In the genomic region with DNA sequence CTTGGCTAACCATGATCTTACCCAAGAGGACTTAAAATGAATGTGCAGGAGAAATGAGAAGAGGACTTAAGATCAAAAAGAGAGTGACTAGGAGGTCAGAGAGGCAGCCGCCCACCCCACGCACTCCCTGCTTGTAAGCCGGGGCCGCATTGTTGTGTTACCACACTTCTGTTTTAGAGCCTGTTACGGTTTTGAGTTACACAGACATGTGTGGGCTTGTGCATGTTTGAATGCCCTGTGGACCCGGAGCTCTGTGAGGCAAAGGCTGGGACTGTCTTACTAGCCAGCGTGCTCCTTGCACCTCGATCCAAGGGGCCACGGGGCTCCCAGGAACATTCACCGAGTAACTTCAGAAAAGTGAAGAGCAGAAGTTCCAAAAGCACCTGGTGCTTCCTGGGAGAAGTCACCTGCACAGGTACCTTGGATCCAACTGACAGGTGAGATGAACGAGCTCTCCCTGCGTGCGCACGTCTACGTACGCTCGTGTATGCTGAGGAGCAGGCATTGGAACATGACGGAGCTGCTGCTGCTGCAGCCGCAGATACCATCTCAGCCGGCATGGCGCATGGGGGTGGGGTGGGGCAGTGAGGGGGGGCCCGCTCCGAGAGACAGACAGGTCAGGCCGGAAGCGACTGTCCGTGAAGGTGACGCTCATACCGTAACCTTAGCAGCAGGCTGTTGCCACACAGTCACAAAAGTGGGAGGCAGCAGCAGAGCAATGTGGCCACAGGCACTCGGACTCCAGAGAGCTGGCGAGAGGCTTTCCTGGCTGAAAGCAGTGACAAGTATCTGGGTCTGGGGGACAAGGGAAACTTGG, we compare ENCODE assay signal across 19 cellular contexts. TPM values are rescaled to one million over a fixed set of nuclear protein-coding genes. Genes with fewer than 3 reads are reported as not detected.
DNase-seq lines count a peak whose midpoint lies in the region; TF ChIP-seq lines count a peak whose summit lies in the region.
"Had no signal": no experiment of that assay in that cellular context is flagged by ENCODE, and none has a peak within 500 bp of the region (broad histone marks: within the 10 kb centered on the region; RNA-seq: fewer than 3 reads in every experiment).

No MANE protein-coding gene starts in this region.

- no peak for TF ChIP-seq POLR2A in esophagus squamous epithelium (IDR thresholded peaks at IDR 0.05)

- H3K36me3 Mint-ChIP-seq in endothelial cell (ENCODE audit: low read depth, unreplicated experiment) = peaks cover 40% of the 10 kb centered on the region

- H3K4me1 ChIP-seq in trophoblast cell (ENCODE audit: control insufficient read depth in 1 of 2, insufficient read depth in 2 of 2, low read length in 2 of 2) (peaks cover 2 to 7% of the 10 kb centered on the region in 2 experiments), esophagus squamous epithelium (peaks cover 0 to 13% (median 0%) of the 10 kb centered on the region in 3 donors)

- H3K27me3 Mint-ChIP-seq in endothelial cell (ENCODE audit: unreplicated experiment) = peaks cover 4% of the 10 kb centered on the region

- no peaks in the 10 kb centered on the region for H3K79me2 ChIP-seq in trophoblast cell (ENCODE audit: control insufficient read depth, insufficient read depth, low read length, poor library complexity)

- no peak for TF ChIP-seq CTCF in RWPE1 (conservative IDR thresholded peaks at IDR 0.05; ENCODE audit: low read depth)
- no peak for TF ChIP-seq CTCF in endothelial cell (IDR thresholded peaks at IDR 0.05; ENCODE audit: unreplicated experiment)
- no peak for TF ChIP-seq CTCF in esophagus squamous epithelium (IDR thresholded peaks at IDR 0.05)

- no peak overlapping the region for H2BK120ac ChIP-seq in trophoblast cell (ENCODE audit: insufficient read depth, low read length, poor library complexity)

- no peak overlapping the region for H4K91ac ChIP-seq in trophoblast cell (ENCODE audit: low read depth, low read length)

- H3K4me3 Mint-ChIP-seq in endothelial cell (ENCODE audit: unreplicated experiment) = peak overlapping the region; percentile 15

- peaks cover 9% of the 10 kb centered on the region for H3K79me1 ChIP-seq in trophoblast cell (ENCODE audit: low read length)

- WGBS in trophoblast cell (ENCODE audit: extremely low coverage, insufficient coverage, insufficient read length) = no CpG with 5 or more reads among the region's 30 CpGs
- WGBS in esophagus squamous epithelium, 2 donors = 78 to 82% methylated on average over 19 to 20 of the region's 30 CpGs

- POLR2A ChIA-PET in RWPE1 (lab: Yijun Ruan, JAX; ENCODE audit: low non-redundant PET) = no interaction called here

- H3K9ac ChIP-seq in trophoblast cell (ENCODE audit: low read length) = no peak overlapping the region

- intact Hi-C loops in esophagus squamous epithelium (cut with DNase I) = no loop called here

- peak overlapping the region; percentile 84 for H3K27ac ChIP-seq in RWPE1
- H3K27ac ChIP-seq in trophoblast cell (ENCODE audit: low read depth, low read length) = peak overlapping the region; percentile 30
- H3K27ac ChIP-seq in esophagus squamous epithelium = no peak overlapping the region
- H3K27ac ChIP-seq: A549, C4-2B, PC-9 had no signal

- H2AK5ac ChIP-seq in trophoblast cell (ENCODE audit: low read length) = no peak overlapping the region

- H2BK5ac ChIP-seq in trophoblast cell (ENCODE audit: low read depth, low read length, poor library complexity) = no peak overlapping the region

- no peaks in the 10 kb centered on the region for H3K27me3 ChIP-seq in trophoblast cell (ENCODE audit: insufficient read depth, low read length)
- no peaks in the 10 kb centered on the region for H3K27me3 ChIP-seq in esophagus squamous epithelium

- H3K18ac ChIP-seq in trophoblast cell (ENCODE audit: low read length) = peak overlapping the region; percentile 57

- CTCF ChIA-PET in RWPE1 (lab: Yijun Ruan, JAX) = no interaction called here

- H3K36me3 ChIP-seq in trophoblast cell (ENCODE audit: control insufficient read depth in 1 of 2, insufficient read depth in 2 of 2, low read length in 2 of 2) (peaks cover 45 to 47% of the 10 kb centered on the region in 2 experiments), esophagus squamous epithelium (peaks cover 39 to 73% (median 41%) of the 10 kb centered on the region in 3 donors)

- H3K27ac Mint-ChIP-seq in endothelial cell (ENCODE audit: unreplicated experiment) = no peak overlapping the region

- no peak overlapping the region for H2BK12ac ChIP-seq in trophoblast cell (ENCODE audit: low read length)

- peak overlapping the region; percentile 55 for H4K12ac ChIP-seq in trophoblast cell (ENCODE audit: low read depth, low read length)

- no peak overlapping the region for H3K4me2 ChIP-seq in trophoblast cell (ENCODE audit: low read length)
- H3K4me2 ChIP-seq: A549, PC-9 had no signal

- H3K9me3 ChIP-seq in trophoblast cell (ENCODE audit: insufficient read depth, low read depth, low read length) (peaks cover 1% of the 10 kb centered on the region), esophagus squamous epithelium (no peaks in the 10 kb centered on the region)
- H3K9me3 ChIP-seq: A549 had no signal

- peaks cover 2% of the 10 kb centered on the region for H3K4me1 Mint-ChIP-seq in endothelial cell (ENCODE audit: unreplicated experiment)

- no peak overlapping the region for H3K4ac ChIP-seq in trophoblast cell (ENCODE audit: low read depth, low read length)

- H3K14ac ChIP-seq in trophoblast cell (ENCODE audit: low read length) = no peak overlapping the region

- no peak overlapping the region for H3K23ac ChIP-seq in trophoblast cell (ENCODE audit: low read length)

- no peak overlapping the region for H4K8ac ChIP-seq in trophoblast cell (ENCODE audit: low read depth, low read length)

- no peak overlapping the region for H2AFZ ChIP-seq in trophoblast cell (ENCODE audit: insufficient read depth, low read length, poor library complexity)
- H2AFZ ChIP-seq: PC-9 had no signal

- H3K4me3 ChIP-seq in trophoblast cell (ENCODE audit: low read depth, low read length) (no peak overlapping the region), esophagus squamous epithelium (no peak overlapping the region)
- H3K4me3 ChIP-seq: A549, PC-9 had no signal

- peak; percentile 53 for DNase-seq in activated CD8-positive, alpha-beta memory T cell treated with anti-CD3 and anti-CD28 coated beads for 24 hours
- DNase-seq in activated CD8-positive, alpha-beta memory T cell treated with anti-CD3 and anti-CD28 coated beads, Interleukin-2, amount 50 U/mL, for 4 hours = no peak
- DNase-seq in RWPE1 (ENCODE audit: low spot score) (no peak), endothelial cell (ENCODE audit: low spot score) (no peak), trophoblast cell (peak; percentile 85 to 88), SKM-1 (lab: John Stamatoyannopoulos, UW; ENCODE audit: unreplicated experiment) (no peak), esophagus squamous epithelium (lab: John Stamatoyannopoulos, UW) (no peak), NCI-H82 treated with DMSO at 0.1 percent for 48 hours (lab: John Stamatoyannopoulos, UW; ENCODE audit: unreplicated experiment) (no peak)
- DNase-seq: COR-L47, DMS153, EL, IMR-90, NCI-H1436 treated with DMSO at 0.1 percent for 48 hours, NCI-H2081, NCI-H2227 treated with DMSO at 0.1 percent for 48 hours, NCI-H69, PC-9 had no signal

- H3K9me3 Mint-ChIP-seq in endothelial cell (ENCODE audit: unreplicated experiment) = no peaks in the 10 kb centered on the region

RNA-seq across cellular contexts. Expression of a gene that starts 23.7 kb away (rescaled TPM):
- total RNA-seq in endothelial cell (ENCODE audit: unreplicated experiment) (56.3 TPM), esophagus squamous epithelium (10 to 100 TPM; 12.8 to 39.5 (median 25.9) TPM)
- 38.0 and 38.5 TPM in 2 replicates for polyA plus RNA-seq in trophoblast cell (2013)

Comparison
In these comparisons a context has a peak if more than half of its experiments do, and no peak if none do; other contexts are left out.
1. DNase-seq: peak in activated CD8-positive, alpha-beta memory T cell treated with anti-CD3 and anti-CD28 coated beads for 24 hours (single experiment) and trophoblast cell (2 of 2); none in activated CD8-positive, alpha-beta memory T cell treated with anti-CD3 and anti-CD28 coated beads, Interleukin-2, amount 50 U/mL, for 4 hours (single experiment), RWPE1 (single experiment), endothelial cell (single experiment), SKM-1 (single experiment), esophagus squamous epithelium (single experiment) and NCI-H82 treated with DMSO at 0.1 percent for 48 hours (single experiment).
2. H3K27ac ChIP-seq: peak in RWPE1 (single experiment) and trophoblast cell (single experiment); none in esophagus squamous epithelium (0 of 4).